21 cellular contexts compared by ENCODE assay signal in genomic region chr6:37903671-37904355, GRCh38.
"Had no signal": no experiment of that assay in that cellular context is flagged by ENCODE, and none has a peak within 500 bp of the region (broad histone marks: within the 10 kb centered on the region; RNA-seq: fewer than 3 reads in every experiment).

No MANE protein-coding gene starts in this region.

- DNase-seq: activated CD4-positive, alpha-beta T cell treated with anti-CD3 and anti-CD28 coated beads for 48 hours; activated CD4-positive, CD25-positive, alpha-beta regulatory T cell; activated CD8-positive, alpha-beta T cell treated with anti-CD3 and anti-CD28 coated beads, Interleukin-2, amount 10 ng/mL, durations not matched to agents 7 days and 5 days; activated naive CD4-positive, alpha-beta T cell treated with anti-CD3 and anti-CD28 coated beads for 36 hours; activated T-cell treated with anti-CD3 and anti-CD28 coated beads, Interleukin-2, amount 50 U/mL, for 24 hours; body of pancreas; colonic mucosa; heart left ventricle; mesenchymal stem cell; sigmoid colon; spleen; stimulated activated CD4-positive, alpha-beta T cell treated with anti-CD3 and anti-CD28 coated beads, Interleukin-4, amount 100 ng/mL, for 4 hours; upper lobe of right lung had no signal

- H3K27ac Mint-ChIP-seq: activated CD8-positive, alpha-beta T cell treated with anti-CD3 and anti-CD28 coated beads, Interleukin-2, amount 10 ng/mL, durations not matched to agents 7 days and 5 days; activated naive CD4-positive, alpha-beta T cell treated with anti-CD3 and anti-CD28 coated beads for 36 hours; activated T-cell treated with anti-CD3 and anti-CD28 coated beads, Interleukin-2, amount 50 U/mL, for 24 hours; nephron; stimulated activated memory B cell treated with anti-CD40 and anti-IgM and Interleukin-4, amounts not matched to agents 10 μg/mL and 1 μg/mL and 100 μg/mL, for 72 hours; T-helper 1 cell treated with Interleukin-12 subunit alpha and Interleukin-12 subunit beta and Interleukin-4 antibody, amounts not matched to agents 30 μg/mL and 1 μg/mL, for 36 hours had no signal

- H3K27me3 ChIP-seq: body of pancreas, colonic mucosa, gastroesophageal sphincter, heart left ventricle, sigmoid colon, spleen, upper lobe of right lung had no signal

- H3K4me1 ChIP-seq: body of pancreas, colonic mucosa had no signal

- H2AFZ ChIP-seq: parathyroid adenoma had no signal

- H3K9me3 ChIP-seq: body of pancreas, colonic mucosa, gastroesophageal sphincter, heart left ventricle, sigmoid colon, spleen, thoracic aorta, upper lobe of right lung had no signal

- H3K9me3 Mint-ChIP-seq: activated naive CD4-positive, alpha-beta T cell treated with anti-CD3 and anti-CD28 coated beads for 36 hours; activated T-cell treated with anti-CD3 and anti-CD28 coated beads, Interleukin-2, amount 50 U/mL, for 24 hours; central memory CD8-positive, alpha-beta T cell; nephron; stimulated activated memory B cell treated with anti-CD40 and anti-IgM and Interleukin-4, amounts not matched to agents 10 μg/mL and 1 μg/mL and 100 μg/mL, for 72 hours; T-helper 1 cell treated with Interleukin-12 subunit alpha and Interleukin-12 subunit beta and Interleukin-4 antibody, amounts not matched to agents 30 μg/mL and 1 μg/mL, for 36 hours had no signal

- H3K27me3 Mint-ChIP-seq: activated T-cell treated with anti-CD3 and anti-CD28 coated beads, Interleukin-2, amount 50 U/mL, for 24 hours; central memory CD8-positive, alpha-beta T cell; stimulated activated memory B cell treated with anti-CD40 and anti-IgM and Interleukin-4, amounts not matched to agents 10 μg/mL and 1 μg/mL and 100 μg/mL, for 72 hours had no signal

- H3K4me3 ChIP-seq: body of pancreas, colonic mucosa, gastroesophageal sphincter, heart left ventricle, sigmoid colon, spleen, thoracic aorta, upper lobe of right lung had no signal

- H3K4me3 Mint-ChIP-seq: activated CD8-positive, alpha-beta T cell treated with anti-CD3 and anti-CD28 coated beads, Interleukin-2, amount 10 ng/mL, durations not matched to agents 7 days and 5 days; activated naive CD4-positive, alpha-beta T cell treated with anti-CD3 and anti-CD28 coated beads for 36 hours; activated T-cell treated with anti-CD3 and anti-CD28 coated beads, Interleukin-2, amount 50 U/mL, for 24 hours; central memory CD8-positive, alpha-beta T cell; nephron; stimulated activated memory B cell treated with anti-CD40 and anti-IgM and Interleukin-4, amounts not matched to agents 10 μg/mL and 1 μg/mL and 100 μg/mL, for 72 hours; T-helper 1 cell treated with Interleukin-12 subunit alpha and Interleukin-12 subunit beta and Interleukin-4 antibody, amounts not matched to agents 30 μg/mL and 1 μg/mL, for 36 hours had no signal

- H3K27ac ChIP-seq: body of pancreas, colonic mucosa, gastroesophageal sphincter, heart left ventricle, parathyroid adenoma, sigmoid colon, spleen, thoracic aorta, upper lobe of right lung had no signal

- H3K4me1 Mint-ChIP-seq: nephron had no signal

- H3K36me3 ChIP-seq: colonic mucosa, gastroesophageal sphincter, heart left ventricle, sigmoid colon, spleen, thoracic aorta, upper lobe of right lung had no signal

- ATAC-seq: activated CD8-positive, alpha-beta T cell treated with anti-CD3 and anti-CD28 coated beads, Interleukin-2, amount 10 ng/mL, durations not matched to agents 7 days and 5 days; body of pancreas; esophagus mucosa; gastroesophageal sphincter; stimulated activated memory B cell treated with anti-CD40 and anti-IgM and Interleukin-4, amounts not matched to agents 10 μg/mL and 1 μg/mL and 100 μg/mL, for 72 hours; upper lobe of right lung had no signal
